In genomic region chr16:88346680-88347505, GRCh38 we compare ENCODE assay signal across 19 cellular contexts. TPM values are rescaled to one million over a fixed set of nuclear protein-coding genes. Genes with fewer than 3 reads are reported as not detected.
"Had no signal": no experiment of that assay in that cellular context is flagged by ENCODE, and none has a peak within 500 bp of the region (broad histone marks: within the 10 kb centered on the region; RNA-seq: fewer than 3 reads in every experiment).

No MANE protein-coding gene starts in this region.

- H3K4me1 ChIP-seq: gastroesophageal sphincter, parathyroid adenoma, right lobe of liver, stomach, suprapubic skin, transverse colon had no signal

- H3K4me3 ChIP-seq: gastroesophageal sphincter, right lobe of liver, skin epidermis, stomach, suprapubic skin, transverse colon had no signal

- H3K9ac ChIP-seq: parathyroid adenoma had no signal

- H3K36me3 ChIP-seq: gastroesophageal sphincter, right lobe of liver, stomach, suprapubic skin, transverse colon, WERI-Rb-1 had no signal

- H3K27ac ChIP-seq: epithelial cell of prostate, gastroesophageal sphincter, parathyroid adenoma, right lobe of liver, skin epidermis, stomach, suprapubic skin, transverse colon, WERI-Rb-1 had no signal

- ATAC-seq: gastroesophageal sphincter, left lobe of liver, right lobe of liver had no signal

- DNase-seq: activated CD4-positive, alpha-beta T cell treated with anti-CD3 and anti-CD28 coated beads, Interleukin-2, amount 10 ng/mL, durations not matched to agents 7 days and 5 days; activated CD4-positive, CD25-positive, alpha-beta regulatory T cell treated with anti-CD3 and anti-CD28 coated beads, Interleukin-2, amount 50 U/mL, for 72 hours; activated CD8-positive, alpha-beta memory T cell treated with anti-CD3 and anti-CD28 coated beads, Interleukin-2, amount 10 ng/mL, durations not matched to agents 7 days and 5 days; activated CD8-positive, alpha-beta T cell treated with anti-CD3 and anti-CD28 coated beads for 36 hours; activated gamma-delta T cell treated with Interleukin-2 at 50 U/mL for 16 hours; activated T-cell treated with anti-CD3 and anti-CD28 coated beads for 4 hours; amniotic stem cell; stimulated activated CD4-positive, alpha-beta T cell treated with anti-CD3 and anti-CD28 coated beads, Interleukin-2, amount 100 ng/mL, for 24 hours; stomach; transverse colon; WERI-Rb-1 had no signal

- H3K9me3 ChIP-seq: right lobe of liver, suprapubic skin, transverse colon had no signal

- H3K27me3 ChIP-seq: right lobe of liver, suprapubic skin, transverse colon had no signal

RNA-seq across cellular contexts. Expression of gene ZNF469, which starts 35.9 kb away (rescaled TPM):
- polyA plus RNA-seq: keratinocyte had no signal
